In the genomic region with DNA sequence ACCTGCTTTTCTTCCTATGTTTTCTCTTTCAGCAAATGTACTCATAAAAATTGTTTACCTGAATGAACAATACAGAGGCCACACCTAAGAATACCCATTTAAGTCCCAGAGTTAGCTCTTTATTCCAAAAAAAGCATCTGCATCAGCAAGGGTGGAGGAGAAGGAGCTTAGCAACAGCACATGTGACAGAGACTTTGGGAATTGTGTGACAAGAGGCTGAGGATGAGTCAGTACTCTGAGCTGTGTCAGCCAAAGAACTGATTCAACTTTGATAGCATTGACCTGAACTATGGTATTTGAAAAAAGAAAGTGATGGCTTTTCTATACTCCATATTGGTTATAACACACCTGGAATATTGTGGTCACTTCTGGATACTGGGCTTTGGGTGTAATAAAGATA, we compare ENCODE assay signal across 34 cellular contexts.
"Had no signal": no experiment of that assay in that cellular context is flagged by ENCODE, and none has a peak within 500 bp of the region (broad histone marks: within the 10 kb centered on the region; RNA-seq: fewer than 3 reads in every experiment).

No MANE protein-coding gene starts in this region.

- H3K36me3 Mint-ChIP-seq: activated naive CD4-positive, alpha-beta T cell treated with anti-CD3 and anti-CD28 coated beads, Interleukin-2, amount 10 ng/mL, durations not matched to agents 7 days and 5 days; activated naive CD4-positive, alpha-beta T cell treated with anti-CD3 and anti-CD28 coated beads, Interleukin-2, amount 50 U/mL, for 72 hours; activated naive CD8-positive, alpha-beta T cell treated with anti-CD3 and anti-CD28 coated beads, Interleukin-2, amount 10 ng/mL, durations not matched to agents 7 days and 5 days; brain had no signal

- H3K4me3 ChIP-seq: ascending aorta, breast epithelium, cardiac muscle cell, coronary artery, dorsolateral prefrontal cortex, esophagus muscularis mucosa, gastroesophageal sphincter, heart left ventricle had no signal

- H3K36me3 ChIP-seq: ascending aorta, breast epithelium, cardiac muscle cell, esophagus muscularis mucosa, gastroesophageal sphincter, heart left ventricle had no signal

- ATAC-seq: activated naive CD4-positive, alpha-beta T cell treated with anti-CD3 and anti-CD28 coated beads, Interleukin-2, amount 50 U/mL, for 72 hours; activated T-cell treated with anti-CD3 and anti-CD28 coated beads, Interleukin-2, amount 50 U/mL, for 72 hours; gastroesophageal sphincter; heart left ventricle; T-helper 17 cell had no signal

- H3K4me1 Mint-ChIP-seq: activated CD4-positive, alpha-beta memory T cell treated with anti-CD3 and anti-CD28 coated beads, Interleukin-2, amount 10 ng/mL, durations not matched to agents 7 days and 5 days; activated CD4-positive, alpha-beta T cell treated with anti-CD3 and anti-CD28 coated beads, Interleukin-2, amount 10 ng/mL, durations not matched to agents 7 days and 5 days; activated naive CD4-positive, alpha-beta T cell treated with anti-CD3 and anti-CD28 coated beads, Interleukin-2, amount 10 ng/mL, durations not matched to agents 7 days and 5 days; activated naive CD8-positive, alpha-beta T cell treated with anti-CD3 and anti-CD28 coated beads, Interleukin-2, amount 10 ng/mL, durations not matched to agents 7 days and 5 days; brain; central memory CD8-positive, alpha-beta T cell; T-helper 17 cell had no signal

- DNase-seq: activated CD4-positive, alpha-beta memory T cell treated with anti-CD3 and anti-CD28 coated beads, Interleukin-2, amount 10 ng/mL, durations not matched to agents 7 days and 5 days; activated CD4-positive, alpha-beta T cell treated with anti-CD3 and anti-CD28 coated beads for 1 hour; activated CD4-positive, alpha-beta T cell treated with anti-CD3 and anti-CD28 coated beads for 4 hours; activated CD4-positive, alpha-beta T cell treated with anti-CD3 and anti-CD28 coated beads, Interleukin-2, amount 10 ng/mL, durations not matched to agents 7 days and 5 days; activated CD4-positive, alpha-beta T cell treated with anti-CD3 and anti-CD28 coated beads, Interleukin-2, amount 50 U/mL, for 4 hours; activated CD4-positive, CD25-positive, alpha-beta regulatory T cell; activated CD8-positive, alpha-beta memory T cell treated with anti-CD3 and anti-CD28 coated beads, Interleukin-2, amount 50 U/mL, for 48 hours; activated gamma-delta T cell; activated naive CD4-positive, alpha-beta T cell; activated naive CD4-positive, alpha-beta T cell treated with anti-CD3 and anti-CD28 coated beads, Interleukin-2, amount 10 ng/mL, durations not matched to agents 7 days and 5 days; activated naive CD8-positive, alpha-beta T cell treated with anti-CD3 and anti-CD28 coated beads, Interleukin-2, amount 10 ng/mL, durations not matched to agents 7 days and 5 days; activated T-cell treated with anti-CD3 and anti-CD28 coated beads for 4 hours; activated T-cell treated with anti-CD3 and anti-CD28 coated beads, Interleukin-2, amount 50 U/mL, for 24 hours; activated T-cell treated with anti-CD3 and anti-CD28 coated beads, Interleukin-2, amount 50 U/mL, for 72 hours; dorsolateral prefrontal cortex; effector memory CD4-positive, alpha-beta T cell; endodermal cell; erythroblast; foreskin melanocyte; heart left ventricle; T-helper 1 cell; T-helper 17 cell; T1000 had no signal

- H3K27ac ChIP-seq: ascending aorta, breast epithelium, cardiac muscle cell, coronary artery, dorsolateral prefrontal cortex, esophagus muscularis mucosa, gastroesophageal sphincter, heart left ventricle had no signal

- H3K9me3 ChIP-seq: ascending aorta, esophagus muscularis mucosa, gastroesophageal sphincter had no signal

- H3K9me3 Mint-ChIP-seq: activated CD4-positive, alpha-beta memory T cell treated with anti-CD3 and anti-CD28 coated beads, Interleukin-2, amount 10 ng/mL, durations not matched to agents 7 days and 5 days; activated CD4-positive, alpha-beta T cell treated with anti-CD3 and anti-CD28 coated beads, Interleukin-2, amount 10 ng/mL, durations not matched to agents 7 days and 5 days; activated naive CD4-positive, alpha-beta T cell treated with anti-CD3 and anti-CD28 coated beads, Interleukin-2, amount 10 ng/mL, durations not matched to agents 7 days and 5 days; activated naive CD4-positive, alpha-beta T cell treated with anti-CD3 and anti-CD28 coated beads, Interleukin-2, amount 50 U/mL, for 72 hours; activated naive CD8-positive, alpha-beta T cell treated with anti-CD3 and anti-CD28 coated beads, Interleukin-2, amount 10 ng/mL, durations not matched to agents 7 days and 5 days; activated T-cell treated with anti-CD3 and anti-CD28 coated beads, Interleukin-2, amount 50 U/mL, for 24 hours; activated T-cell treated with anti-CD3 and anti-CD28 coated beads, Interleukin-2, amount 50 U/mL, for 72 hours; central memory CD8-positive, alpha-beta T cell; dendritic cell treated with granulocyte-macrophage colony-stimulating factor and Interleukin-4, amounts not matched to agents 40 ng/mL and 50 ng/mL, for 4 days; T-helper 2 cell treated with Interferon-gamma antibody and Interleukin-4, amounts not matched to agents 5 μg/mL and 100 μg/mL, for 36 hours had no signal

- H3K27me3 ChIP-seq: ascending aorta, breast epithelium, cardiac muscle cell, dorsolateral prefrontal cortex, gastroesophageal sphincter had no signal

- H3K4me3 Mint-ChIP-seq: activated CD4-positive, alpha-beta memory T cell treated with anti-CD3 and anti-CD28 coated beads, Interleukin-2, amount 10 ng/mL, durations not matched to agents 7 days and 5 days; activated CD4-positive, alpha-beta T cell treated with anti-CD3 and anti-CD28 coated beads, Interleukin-2, amount 10 ng/mL, durations not matched to agents 7 days and 5 days; activated naive CD4-positive, alpha-beta T cell treated with anti-CD3 and anti-CD28 coated beads, Interleukin-2, amount 10 ng/mL, durations not matched to agents 7 days and 5 days; activated naive CD8-positive, alpha-beta T cell treated with anti-CD3 and anti-CD28 coated beads, Interleukin-2, amount 10 ng/mL, durations not matched to agents 7 days and 5 days; activated T-cell treated with anti-CD3 and anti-CD28 coated beads, Interleukin-2, amount 50 U/mL, for 24 hours; activated T-cell treated with anti-CD3 and anti-CD28 coated beads, Interleukin-2, amount 50 U/mL, for 72 hours; brain; central memory CD8-positive, alpha-beta T cell; dendritic cell treated with granulocyte-macrophage colony-stimulating factor and Interleukin-4, amounts not matched to agents 40 ng/mL and 50 ng/mL, for 4 days; endodermal cell; T-helper 17 cell; T-helper 2 cell treated with Interferon-gamma antibody and Interleukin-4, amounts not matched to agents 5 μg/mL and 100 μg/mL, for 36 hours had no signal

- H3K27me3 Mint-ChIP-seq: activated CD4-positive, alpha-beta memory T cell treated with anti-CD3 and anti-CD28 coated beads, Interleukin-2, amount 10 ng/mL, durations not matched to agents 7 days and 5 days; activated CD4-positive, alpha-beta T cell treated with anti-CD3 and anti-CD28 coated beads, Interleukin-2, amount 10 ng/mL, durations not matched to agents 7 days and 5 days; activated naive CD4-positive, alpha-beta T cell treated with anti-CD3 and anti-CD28 coated beads, Interleukin-2, amount 10 ng/mL, durations not matched to agents 7 days and 5 days; dendritic cell treated with granulocyte-macrophage colony-stimulating factor and Interleukin-4, amounts not matched to agents 40 ng/mL and 50 ng/mL, for 4 days had no signal

- H3K27ac Mint-ChIP-seq: activated CD4-positive, alpha-beta memory T cell treated with anti-CD3 and anti-CD28 coated beads, Interleukin-2, amount 10 ng/mL, durations not matched to agents 7 days and 5 days; activated CD4-positive, alpha-beta T cell treated with anti-CD3 and anti-CD28 coated beads, Interleukin-2, amount 10 ng/mL, durations not matched to agents 7 days and 5 days; activated naive CD4-positive, alpha-beta T cell treated with anti-CD3 and anti-CD28 coated beads, Interleukin-2, amount 10 ng/mL, durations not matched to agents 7 days and 5 days; activated naive CD4-positive, alpha-beta T cell treated with anti-CD3 and anti-CD28 coated beads, Interleukin-2, amount 50 U/mL, for 72 hours; activated naive CD8-positive, alpha-beta T cell treated with anti-CD3 and anti-CD28 coated beads, Interleukin-2, amount 10 ng/mL, durations not matched to agents 7 days and 5 days; activated T-cell treated with anti-CD3 and anti-CD28 coated beads, Interleukin-2, amount 50 U/mL, for 24 hours; activated T-cell treated with anti-CD3 and anti-CD28 coated beads, Interleukin-2, amount 50 U/mL, for 72 hours; dendritic cell treated with granulocyte-macrophage colony-stimulating factor and Interleukin-4, amounts not matched to agents 40 ng/mL and 50 ng/mL, for 4 days; endodermal cell; T-helper 17 cell; T-helper 2 cell treated with Interferon-gamma antibody and Interleukin-4, amounts not matched to agents 5 μg/mL and 100 μg/mL, for 36 hours had no signal

- H3K4me1 ChIP-seq: ascending aorta, breast epithelium, esophagus muscularis mucosa, gastroesophageal sphincter, heart left ventricle had no signal
